15 cellular contexts compared by ENCODE assay signal in the genomic region with DNA sequence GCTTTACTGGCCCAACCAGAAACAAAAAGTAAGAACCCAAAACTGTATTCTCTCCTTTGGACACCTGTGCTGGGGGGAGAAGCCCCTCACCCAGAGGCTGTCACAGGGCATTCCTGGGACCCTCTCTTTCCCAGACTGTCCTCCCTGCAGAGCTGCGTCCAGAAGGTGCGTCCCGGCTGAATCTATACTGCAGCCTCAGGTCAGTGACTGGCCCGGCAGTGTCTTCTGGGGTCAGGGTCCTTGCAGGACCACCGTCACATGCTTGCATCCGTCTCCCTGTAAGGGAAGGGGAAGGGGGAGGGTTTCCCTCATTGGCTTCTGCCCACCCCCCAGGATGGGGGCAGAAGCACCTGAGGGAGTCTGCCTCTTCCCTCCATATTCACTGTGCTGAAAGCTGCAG.
DNase-seq lines count a peak whose midpoint lies in the region; ATAC-seq and TF ChIP-seq lines count a peak whose summit lies in the region.
"Had no signal": no experiment of that assay in that cellular context is flagged by ENCODE, and none has a peak within 500 bp of the region (broad histone marks: within the 10 kb centered on the region; RNA-seq: fewer than 3 reads in every experiment).

No MANE protein-coding gene starts in this region.

- H3K27ac Mint-ChIP-seq in activated CD4-positive, alpha-beta memory T cell treated with anti-CD3 and anti-CD28 coated beads for 36 hours, result peak overlapping the region; percentile 23
- H3K27ac Mint-ChIP-seq in activated CD4-positive, alpha-beta memory T cell treated with anti-CD3 and anti-CD28 coated beads, Interleukin-2, amount 10 ng/mL, durations not matched to agents 7 days and 5 days, result no peak overlapping the region
- H3K27ac Mint-ChIP-seq in IgD-negative memory B cell (peak overlapping the region in 2 of 3 donors; percentile 2 to 53), immature natural killer cell (peak overlapping the region; percentile 13 to 84 (median 58)), mesothelial cell of epicardium (no peak overlapping the region)
- peak overlapping the region; percentile 63 for H3K27ac Mint-ChIP-seq in stimulated activated effector memory CD8-positive, alpha-beta T cell treated with anti-CD3 and anti-CD28 coated beads, Interleukin-12 subunit alpha, Interleukin-12 subunit beta, amount 100 ng/mL, for 72 hours

- no peak for DNase-seq in activated CD4-positive, alpha-beta memory T cell treated with anti-CD3 and anti-CD28 coated beads for 36 hours
- DNase-seq in activated CD4-positive, alpha-beta memory T cell treated with anti-CD3 and anti-CD28 coated beads, Interleukin-2, amount 10 ng/mL, durations not matched to agents 7 days and 5 days, result no peak
- DNase-seq in immature natural killer cell (no peak), cerebellum (ENCODE audit: low spot score) (no peak), KBM-7 (no peak), mesothelial cell of epicardium (ENCODE audit: low spot score in 2 of 2, unreplicated experiment in 2 of 2) (no peak)
- DNase-seq in stimulated activated effector memory CD8-positive, alpha-beta T cell treated with anti-CD3 and anti-CD28 coated beads, Interleukin-12 subunit alpha, Interleukin-12 subunit beta, amount 100 ng/mL, for 72 hours (ENCODE audit: low spot score in 2 of 2), result no peak
- DNase-seq: GF-D8, MG63, NCI-H1105, NCI-H187 treated with DMSO at 0.1 percent for 48 hours, NCI-H446 treated with DMSO at 0.1 percent for 48 hours, NCI-H748 treated with DMSO at 0.1 percent for 48 hours, PC-3 had no signal

- POLR2A ChIA-PET in activated CD4-positive, alpha-beta memory T cell treated with anti-CD3 and anti-CD28 coated beads for 36 hours (lab: Charles Lee), result no interaction called here
- POLR2A ChIA-PET in activated CD4-positive, alpha-beta memory T cell treated with anti-CD3 and anti-CD28 coated beads, Interleukin-2, amount 10 ng/mL, durations not matched to agents 7 days and 5 days (lab: Charles Lee), result no interaction called here

- no peak for ATAC-seq in stimulated activated effector memory CD8-positive, alpha-beta T cell treated with anti-CD3 and anti-CD28 coated beads, Interleukin-12 subunit alpha, Interleukin-12 subunit beta, amount 100 ng/mL, for 72 hours
- ATAC-seq: PC-3 had no signal

- H3K27me3 Mint-ChIP-seq in activated CD4-positive, alpha-beta memory T cell treated with anti-CD3 and anti-CD28 coated beads for 36 hours, result no peaks in the 10 kb centered on the region
- H3K27me3 Mint-ChIP-seq in activated CD4-positive, alpha-beta memory T cell treated with anti-CD3 and anti-CD28 coated beads, Interleukin-2, amount 10 ng/mL, durations not matched to agents 7 days and 5 days, result no peaks in the 10 kb centered on the region
- H3K27me3 Mint-ChIP-seq in IgD-negative memory B cell, result peaks cover 3% of the 10 kb centered on the region
- peaks cover 8 to 11% (median 9%) of the 10 kb centered on the region in 3 donors for H3K27me3 Mint-ChIP-seq in immature natural killer cell (ENCODE audit: low read depth in 3 of 3)
- H3K27me3 Mint-ChIP-seq in mesothelial cell of epicardium (ENCODE audit: low read depth), result no peaks in the 10 kb centered on the region

- peaks cover 32% of the 10 kb centered on the region for H3K4me1 Mint-ChIP-seq in activated CD4-positive, alpha-beta memory T cell treated with anti-CD3 and anti-CD28 coated beads for 36 hours (ENCODE audit: low read depth)
- H3K4me1 Mint-ChIP-seq in activated CD4-positive, alpha-beta memory T cell treated with anti-CD3 and anti-CD28 coated beads, Interleukin-2, amount 10 ng/mL, durations not matched to agents 7 days and 5 days, result peaks cover 19% of the 10 kb centered on the region
- H3K4me1 Mint-ChIP-seq in IgD-negative memory B cell, result peaks cover 17 to 20% (median 19%) of the 10 kb centered on the region in 3 donors
- peaks cover 35 to 42% of the 10 kb centered on the region in 2 donors for H3K4me1 Mint-ChIP-seq in immature natural killer cell
- H3K4me1 Mint-ChIP-seq in stimulated activated effector memory CD8-positive, alpha-beta T cell treated with anti-CD3 and anti-CD28 coated beads, Interleukin-12 subunit alpha, Interleukin-12 subunit beta, amount 100 ng/mL, for 72 hours, result peaks cover 49% of the 10 kb centered on the region
- peaks cover 15% of the 10 kb centered on the region for H3K4me1 Mint-ChIP-seq in mesothelial cell of epicardium

- no peaks in the 10 kb centered on the region for H3K36me3 Mint-ChIP-seq in activated CD4-positive, alpha-beta memory T cell treated with anti-CD3 and anti-CD28 coated beads for 36 hours
- H3K36me3 Mint-ChIP-seq in activated CD4-positive, alpha-beta memory T cell treated with anti-CD3 and anti-CD28 coated beads, Interleukin-2, amount 10 ng/mL, durations not matched to agents 7 days and 5 days (ENCODE audit: low read depth), result peaks cover 3% of the 10 kb centered on the region
- peaks cover 5% of the 10 kb centered on the region for H3K36me3 Mint-ChIP-seq in IgD-negative memory B cell
- H3K36me3 Mint-ChIP-seq in immature natural killer cell, result peaks cover 0 to 5% (median 0%) of the 10 kb centered on the region in 3 donors
- peaks cover 6% of the 10 kb centered on the region for H3K36me3 Mint-ChIP-seq in stimulated activated effector memory CD8-positive, alpha-beta T cell treated with anti-CD3 and anti-CD28 coated beads, Interleukin-12 subunit alpha, Interleukin-12 subunit beta, amount 100 ng/mL, for 72 hours
- H3K36me3 Mint-ChIP-seq in mesothelial cell of epicardium, result no peaks in the 10 kb centered on the region

- in situ Hi-C loops in KBM-7 (cut with MboI; ENCODE audit: low pct_unique_long_range_greater_than_20kb, low sequenced_read_pairs), result no loop called here

- CTCF ChIA-PET in activated CD4-positive, alpha-beta memory T cell treated with anti-CD3 and anti-CD28 coated beads for 36 hours (lab: Charles Lee), result no interaction called here
- CTCF ChIA-PET in activated CD4-positive, alpha-beta memory T cell treated with anti-CD3 and anti-CD28 coated beads, Interleukin-2, amount 10 ng/mL, durations not matched to agents 7 days and 5 days (lab: Charles Lee), result no interaction called here

- TF ChIP-seq CTCF in mesothelial cell of epicardium (IDR thresholded peaks at IDR 0.05; ENCODE audit: unreplicated experiment), result no peak

- no peak overlapping the region for H3K4me3 Mint-ChIP-seq in activated CD4-positive, alpha-beta memory T cell treated with anti-CD3 and anti-CD28 coated beads for 36 hours
- no peak overlapping the region for H3K4me3 Mint-ChIP-seq in activated CD4-positive, alpha-beta memory T cell treated with anti-CD3 and anti-CD28 coated beads, Interleukin-2, amount 10 ng/mL, durations not matched to agents 7 days and 5 days
- H3K4me3 Mint-ChIP-seq in IgD-negative memory B cell (peak overlapping the region in 1 of 4 donors; percentile 37), immature natural killer cell (peak overlapping the region in 2 of 5 donors; percentile 11 to 18), mesothelial cell of epicardium (no peak overlapping the region)
- no peak overlapping the region for H3K4me3 Mint-ChIP-seq in stimulated activated effector memory CD8-positive, alpha-beta T cell treated with anti-CD3 and anti-CD28 coated beads, Interleukin-12 subunit alpha, Interleukin-12 subunit beta, amount 100 ng/mL, for 72 hours

- intact Hi-C loops in activated CD4-positive, alpha-beta memory T cell treated with anti-CD3 and anti-CD28 coated beads for 36 hours (cut with micrococcal nuclease), result no loop called here

- H3K9me3 Mint-ChIP-seq in activated CD4-positive, alpha-beta memory T cell treated with anti-CD3 and anti-CD28 coated beads for 36 hours, result peaks cover 4% of the 10 kb centered on the region
- peaks cover 2% of the 10 kb centered on the region for H3K9me3 Mint-ChIP-seq in activated CD4-positive, alpha-beta memory T cell treated with anti-CD3 and anti-CD28 coated beads, Interleukin-2, amount 10 ng/mL, durations not matched to agents 7 days and 5 days
- H3K9me3 Mint-ChIP-seq in IgD-negative memory B cell, result no peaks in the 10 kb centered on the region
- H3K9me3 Mint-ChIP-seq in immature natural killer cell, result no peaks in the 10 kb centered on the region
- H3K9me3 Mint-ChIP-seq in stimulated activated effector memory CD8-positive, alpha-beta T cell treated with anti-CD3 and anti-CD28 coated beads, Interleukin-12 subunit alpha, Interleukin-12 subunit beta, amount 100 ng/mL, for 72 hours, result no peaks in the 10 kb centered on the region
- H3K9me3 Mint-ChIP-seq in mesothelial cell of epicardium, result no peaks in the 10 kb centered on the region

Comparison
In these comparisons a context has a peak if more than half of its experiments do, and no peak if none do; other contexts are left out.
1. H3K27ac Mint-ChIP-seq: peak in activated CD4-positive, alpha-beta memory T cell treated with anti-CD3 and anti-CD28 coated beads for 36 hours (single experiment), IgD-negative memory B cell (2 of 3), immature natural killer cell (6 of 6) and stimulated activated effector memory CD8-positive, alpha-beta T cell treated with anti-CD3 and anti-CD28 coated beads, Interleukin-12 subunit alpha, Interleukin-12 subunit beta, amount 100 ng/mL, for 72 hours (single experiment); none in activated CD4-positive, alpha-beta memory T cell treated with anti-CD3 and anti-CD28 coated beads, Interleukin-2, amount 10 ng/mL, durations not matched to agents 7 days and 5 days (single experiment) and mesothelial cell of epicardium (single experiment).